ENCODE assay signal across 15 cellular contexts in the genomic region with DNA sequence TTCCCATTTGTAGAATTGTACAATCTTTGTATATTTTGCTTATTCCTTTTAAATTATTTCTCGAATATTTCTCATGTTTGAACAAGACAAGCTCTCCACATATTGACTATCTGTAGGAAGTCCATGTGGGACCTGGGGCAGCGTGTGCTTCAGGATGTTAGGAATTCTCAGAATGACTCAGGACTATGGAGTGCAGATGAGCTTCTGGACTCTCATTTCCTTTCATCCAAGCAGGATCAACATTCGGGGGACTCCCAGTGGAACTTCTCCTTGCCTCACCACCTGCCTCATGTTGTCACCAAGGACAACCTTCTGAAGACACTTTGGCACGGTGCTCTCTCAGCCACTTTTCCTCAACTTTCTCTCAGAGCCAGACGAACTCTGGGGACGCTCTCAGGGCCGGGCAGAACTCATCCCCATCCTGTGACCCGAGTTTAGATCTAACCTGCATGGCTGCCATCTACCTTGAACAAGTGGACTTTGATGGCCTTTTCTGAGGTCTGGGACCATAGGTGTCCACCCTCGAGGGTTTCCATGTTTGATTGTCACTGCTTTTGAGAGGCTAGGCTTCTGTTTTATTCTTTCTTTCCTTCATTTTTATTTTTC.
DNase-seq lines count a peak whose midpoint lies in the region; ATAC-seq and TF ChIP-seq lines count a peak whose summit lies in the region.
"Had no signal": no experiment of that assay in that cellular context is flagged by ENCODE, and none has a peak within 500 bp of the region (broad histone marks: within the 10 kb centered on the region; RNA-seq: fewer than 3 reads in every experiment).

No MANE protein-coding gene starts in this region.

- peak overlapping the region; percentile 38 for H3K27ac ChIP-seq in ACC112 (ENCODE audit: low read depth, low read length)
- H3K27ac ChIP-seq in foreskin keratinocyte: no peak overlapping the region
- H3K27ac ChIP-seq: uterus had no signal

- TF ChIP-seq CTCF in foreskin keratinocyte (conservative IDR thresholded peaks at IDR 0.05): no peak

- peak; percentile 78 for ATAC-seq in SK-N-SH treated with all-trans-retinoic acid at 6 μM for 48 hours
- peak; percentile 63 for ATAC-seq in foreskin keratinocyte
- ATAC-seq: stimulated activated effector memory CD8-positive, alpha-beta T cell treated with anti-CD3 and anti-CD28 coated beads, Interleukin-12 subunit alpha, Interleukin-12 subunit beta, amount 100 ng/mL, for 72 hours had no signal

- no peaks in the 10 kb centered on the region for H3K36me3 ChIP-seq in ACC112 (ENCODE audit: insufficient read depth, low read length)
- H3K36me3 ChIP-seq: uterus had no signal

- H3K27me3 ChIP-seq in ACC112 (ENCODE audit: insufficient read depth, low read length): no peaks in the 10 kb centered on the region
- H3K27me3 ChIP-seq in foreskin keratinocyte: no peaks in the 10 kb centered on the region
- H3K27me3 ChIP-seq: uterus had no signal

- peak; percentile 79 for DNase-seq in HCEC 1CT
- DNase-seq in foreskin keratinocyte: peak; percentile 41 to 68
- DNase-seq in nucleus accumbens (lab: John Stamatoyannopoulos, UW): no peak
- no peak for DNase-seq in Ammon's horn (ENCODE audit: low spot score)
- DNase-seq in SW480 (ENCODE audit: low spot score): no peak
- DNase-seq in T-helper 9 cell: no peak
- DNase-seq: activated CD4-positive, alpha-beta T cell treated with anti-CD3 and anti-CD28 coated beads, Interleukin-2, amount 50 U/mL, for 48 hours; activated effector memory CD4-positive, alpha-beta T cell treated with Interleukin-2 at 50 U/mL for 16 hours; GDM1; NCI-H1092; NCI-H345; uterus had no signal

- peak overlapping the region; percentile 55 for H2AFZ ChIP-seq in ACC112 (ENCODE audit: low read length, unreplicated experiment)

- peaks cover 35% of the 10 kb centered on the region for H3K4me1 ChIP-seq in ACC112 (ENCODE audit: control insufficient read depth, insufficient read depth, low read length, unreplicated experiment)
- H3K4me1 ChIP-seq in foreskin keratinocyte: peaks cover 33% of the 10 kb centered on the region
- H3K4me1 ChIP-seq: uterus had no signal

- H3K4me3 ChIP-seq in ACC112 (ENCODE audit: low read depth, low read length): no peak overlapping the region; the same call in 1 of the 2 replicates
- H3K4me3 ChIP-seq: uterus had no signal

- H3K79me2 ChIP-seq in ACC112 (ENCODE audit: control insufficient read depth, insufficient read depth, low read length, unreplicated experiment): no peaks in the 10 kb centered on the region

TF ChIP-seq in SK-N-SH treated with all-trans-retinoic acid at 6 μM for 48 hours, 23 proteins besides CTCF, POLR2A, EP300 and RAD21:
- no peak; the same call in 1 of the 2 replicates for TF ChIP-seq GLIS3 (CRISPR knock-in tag; IDR thresholded peaks at IDR 0.05)
- peak; percentile 83 for TF ChIP-seq SNAI2 (CRISPR knock-in tag; IDR thresholded peaks at IDR 0.05)
- TF ChIP-seq CREB5 (CRISPR knock-in tag; IDR thresholded peaks at IDR 0.05; ENCODE audit: low read depth): no peak
- no peak for TF ChIP-seq ARNTL (CRISPR knock-in tag; IDR thresholded peaks at IDR 0.05; ENCODE audit: borderline replicate concordance, low read depth)
- TF ChIP-seq BACH2 (CRISPR knock-in tag; IDR thresholded peaks at IDR 0.05; ENCODE audit: borderline replicate concordance): no peak
- no peak for TF ChIP-seq CSRNP3 (CRISPR knock-in tag; IDR thresholded peaks at IDR 0.05)
- TF ChIP-seq OSR1 (CRISPR knock-in tag; IDR thresholded peaks at IDR 0.05): no peak
- no peak for TF ChIP-seq ZFP30 (CRISPR knock-in tag; IDR thresholded peaks at IDR 0.05)
- 0 out of 2 replicates have a peak, but pooled peaks have one; percentile 3 for TF ChIP-seq ZNF8 (CRISPR knock-in tag; IDR thresholded peaks at IDR 0.05)
- no peak for TF ChIP-seq ZC3H10 (CRISPR knock-in tag; IDR thresholded peaks at IDR 0.05)
- no peak for TF ChIP-seq CSDC2 (CRISPR knock-in tag; IDR thresholded peaks at IDR 0.05)
- TF ChIP-seq ZNF70 (CRISPR knock-in tag; IDR thresholded peaks at IDR 0.05): no peak
- TF ChIP-seq TCF4 (CRISPR knock-in tag; IDR thresholded peaks at IDR 0.05; ENCODE audit: borderline replicate concordance): 0 out of 2 replicates have a peak, but pooled peaks have one; percentile 8
- TF ChIP-seq ISL1 (CRISPR knock-in tag; IDR thresholded peaks at IDR 0.05): no peak
- no peak for TF ChIP-seq POU6F1 (CRISPR knock-in tag; IDR thresholded peaks at IDR 0.05; ENCODE audit: borderline replicate concordance, low read depth)

Comparison
In these comparisons a context has a peak if more than half of its experiments do, and no peak if none do; other contexts are left out.
1. DNase-seq: peak in HCEC 1CT (single experiment) and foreskin keratinocyte (2 of 2); none in nucleus accumbens (0 of 56), Ammon's horn (single experiment), SW480 (single experiment) and T-helper 9 cell (single experiment).